In the genomic region with DNA sequence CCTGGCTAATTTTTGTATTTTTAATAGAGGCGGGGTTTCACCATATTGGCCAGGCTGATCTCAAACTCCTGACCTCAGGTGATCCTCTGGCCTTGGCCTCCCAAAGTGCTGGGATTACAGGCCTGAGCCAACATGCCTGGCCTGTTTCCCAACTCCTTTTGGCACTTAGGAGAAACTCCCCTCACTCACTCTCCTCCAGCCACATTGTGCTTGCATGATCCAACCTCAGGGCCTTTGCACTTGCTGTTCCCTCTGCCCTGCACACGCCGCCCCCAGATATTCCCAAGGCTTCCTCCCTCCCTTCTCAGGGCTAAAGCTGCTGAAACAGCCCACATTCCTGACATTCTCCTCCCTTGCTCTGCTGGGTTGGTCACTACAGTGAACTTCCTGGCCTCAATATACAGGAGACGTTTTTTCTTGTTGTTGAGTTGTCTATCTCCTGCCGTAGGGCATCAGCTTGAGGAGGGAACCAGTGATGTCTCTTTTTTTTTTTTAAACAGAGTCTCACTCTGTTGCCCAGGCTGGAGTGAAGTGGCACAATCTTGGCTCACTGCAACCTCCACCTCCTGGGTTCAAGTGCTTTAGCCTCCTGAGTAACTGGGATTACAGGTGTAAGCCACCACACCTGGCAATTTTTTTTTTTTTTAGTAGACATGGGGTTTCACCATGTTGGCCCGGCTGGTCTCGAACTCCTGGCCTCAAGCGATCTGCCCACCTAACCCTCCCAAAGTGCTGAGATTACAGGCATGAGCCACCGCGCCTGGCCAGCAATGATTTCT, we compare ENCODE assay signal across 8 cellular contexts.
A peak's percentile ranks its signal among the peaks of the same experiment; 100 is the strongest.
DNase-seq lines count a peak whose midpoint lies in the region; ATAC-seq, FAIRE-seq and TF ChIP-seq lines count a peak whose summit lies in the region.
"Not testable (repeated sequence)": the region's sequence is repeated elsewhere in the genome, so short reads cannot be mapped to it uniquely, and the experiment has no call there.

No MANE protein-coding gene starts in this region.

- FAIRE-seq in H54 (lab: Jason Lieb, UNC): not testable (repeated sequence)
- peak; percentile 35 for FAIRE-seq in urothelium cell line (lab: Jason Lieb, UNC)

- H3K79me1 ChIP-seq in mesenchymal stem cell (replicated peaks; ENCODE audit: low read length, poor library complexity, severe bottlenecking): not testable (repeated sequence)

- H3K9me3 ChIP-seq in mesenchymal stem cell (ENCODE audit: control insufficient read depth, low read length): not testable (repeated sequence)

- not testable (repeated sequence) for H3K9me3 Mint-ChIP-seq in WTC11; chondrocyte (ENCODE audit: low read depth)

- H3K14ac ChIP-seq in mesenchymal stem cell (ENCODE audit: low read length in 2 of 2): not testable (repeated sequence)

- H3K27ac Mint-ChIP-seq in WTC11: not testable (repeated sequence)
- peak overlapping the region; percentile 58 for H3K27ac Mint-ChIP-seq in chondrocyte (ENCODE audit: unreplicated experiment)

- H3K36me3 Mint-ChIP-seq in WTC11; chondrocyte (ENCODE audit: low read depth): not testable (repeated sequence)

- DNase-seq in AG20443 (ENCODE audit: low spot score) (peak; percentile 63), H54 (ENCODE audit: insufficient read length, low spot score) (peak; percentile 45), NCI-H226 (peak; percentile 92), foreskin fibroblast (peak; percentile 48 to 64), mesenchymal stem cell (peak; percentile 70), urothelium cell line (ENCODE audit: low spot score) (peak; percentile 80)
- not testable (repeated sequence) for DNase-seq in WTC11 (ENCODE audit: low spot score); chondrocyte (ENCODE audit: low spot score)

- H3K9ac ChIP-seq in mesenchymal stem cell (ENCODE audit: low read length): not testable (repeated sequence)

- peak; percentile 38 for ATAC-seq in WTC11

- H2BK120ac ChIP-seq in mesenchymal stem cell (ENCODE audit: low read depth, low read length): not testable (repeated sequence)

- not testable (repeated sequence) for H3K23ac ChIP-seq in mesenchymal stem cell (ENCODE audit: low read length in 2 of 2)

- not testable (repeated sequence) for TF ChIP-seq CTCF in WTC11 (IDR thresholded peaks at IDR 0.05); chondrocyte (IDR thresholded peaks at IDR 0.05); foreskin fibroblast (IDR thresholded peaks at IDR 0.05; ENCODE audit: low read depth, low read length)

- peaks cover 21% of the 10 kb centered on the region for H3K4me1 Mint-ChIP-seq in WTC11
- peaks cover 35% of the 10 kb centered on the region for H3K4me1 Mint-ChIP-seq in chondrocyte (ENCODE audit: low read depth)

- peaks cover 11% of the 10 kb centered on the region for H3K4me1 ChIP-seq in mesenchymal stem cell (ENCODE audit: control insufficient read depth, insufficient read depth, low read depth, low read length)

- not testable (repeated sequence) for H3K36me3 ChIP-seq in mesenchymal stem cell (ENCODE audit: control insufficient read depth in 1 of 2, insufficient read depth in 2 of 2, low read depth in 1 of 2, low read length in 2 of 2)

- H2AFZ ChIP-seq in mesenchymal stem cell (ENCODE audit: low read depth, low read length): not testable (repeated sequence)

- peak overlapping the region in 1 of 2 experiments; percentile 47 for H3K4ac ChIP-seq in mesenchymal stem cell (ENCODE audit: low read depth in 1 of 2, low read length in 2 of 2)

- H4K8ac ChIP-seq in mesenchymal stem cell (ENCODE audit: low read length): not testable (repeated sequence)

- H3K4me2 ChIP-seq in mesenchymal stem cell (ENCODE audit: low read length, poor library complexity, severe bottlenecking): not testable (repeated sequence)

- not testable (repeated sequence) for H3K4me3 Mint-ChIP-seq in WTC11; chondrocyte (ENCODE audit: unreplicated experiment)

- H4K91ac ChIP-seq in mesenchymal stem cell (ENCODE audit: low read length): peak overlapping the region; percentile 85

- not testable (repeated sequence) for H2AK5ac ChIP-seq in mesenchymal stem cell (ENCODE audit: low read length, severe bottlenecking)

- not testable (repeated sequence) for H3K4me3 ChIP-seq in foreskin fibroblast (ENCODE audit: low read depth in 1 of 2, low read length in 2 of 2); mesenchymal stem cell (ENCODE audit: insufficient read depth in 1 of 2, low read depth in 1 of 2, low read length in 2 of 2)

- WGBS in mesenchymal stem cell: 71% methylated on average over 10 of the region's 10 CpGs

- H3K27me3 Mint-ChIP-seq in WTC11 (ENCODE audit: low read depth); chondrocyte (ENCODE audit: low read depth): not testable (repeated sequence)

- POLR2A ChIA-PET in WTC11 (lab: Charles Lee): not testable (repeated sequence)

- peak overlapping the region in 1 of 2 experiments; percentile 94 for H3K18ac ChIP-seq in mesenchymal stem cell (ENCODE audit: low read depth in 1 of 2, low read length in 2 of 2)

- not testable (repeated sequence) for H3K27me3 ChIP-seq in mesenchymal stem cell (ENCODE audit: control insufficient read depth in 1 of 2, insufficient read depth in 1 of 2, low read length in 2 of 2)

- H3K27ac ChIP-seq in mesenchymal stem cell (ENCODE audit: low read length, poor library complexity, severe bottlenecking): not testable (repeated sequence)

- peak overlapping the region; percentile 94 for H2BK15ac ChIP-seq in mesenchymal stem cell (ENCODE audit: low read depth, poor library complexity, severe bottlenecking)

- peak overlapping the region; percentile 70 to 95 for H2BK12ac ChIP-seq in mesenchymal stem cell (ENCODE audit: low read length in 2 of 2)

- CTCF ChIA-PET in WTC11 (lab: Charles Lee): interaction anchor here (0.7 to 2.3 kb wide), 5 partner anchors 15 to 379 kb away, joined by 3 to 10 read pairs (median 3); no protein-coding TSS in a partner anchor

- TF ChIP-seq POLR2A in H54 (IDR thresholded peaks at IDR 0.05; ENCODE audit: low read depth, low read length): not testable (repeated sequence)

- H2BK5ac ChIP-seq in mesenchymal stem cell (ENCODE audit: low read depth, low read length, poor library complexity, severe bottlenecking): not testable (repeated sequence)

TF ChIP-seq in WTC11, 78 proteins besides CTCF, POLR2A, EP300 and RAD21:
- peak; percentile 75 for TF ChIP-seq GTF2I (CRISPR knock-in tag; conservative IDR thresholded peaks at IDR 0.05)
TF ChIP-seq in WTC11: peak in this region for 1; not testable (repeated sequence) for 77.
